ENCODE assay signal across 8 cellular contexts in genomic region chr3:9946112-9947024, GRCh38. TPM values are rescaled to one million over a fixed set of nuclear protein-coding genes. Genes with fewer than 3 reads are reported as not detected.
DNase-seq lines count a peak whose midpoint lies in the region; ATAC-seq, FAIRE-seq and TF ChIP-seq lines count a peak whose summit lies in the region.

No MANE protein-coding gene starts in this region.

- H3K27me3 ChIP-seq in HUES6 (ENCODE audit: control insufficient read depth, insufficient read depth, low read length), result no peaks in the 10 kb centered on the region
- no peaks in the 10 kb centered on the region for H3K27me3 ChIP-seq in osteoblast (ENCODE audit: insufficient read depth, low read length)

- no peak overlapping the region for H3K27ac Mint-ChIP-seq in activated naive CD8-positive, alpha-beta T cell treated with anti-CD3 and anti-CD28 coated beads, Interleukin-2, amount 10 ng/mL, durations not matched to agents 7 days and 5 days

- H3K4me2 ChIP-seq in osteoblast (ENCODE audit: insufficient read depth, low read length), result peak overlapping the region; percentile 94

- no peaks in the 10 kb centered on the region for H3K36me3 Mint-ChIP-seq in activated naive CD8-positive, alpha-beta T cell treated with anti-CD3 and anti-CD28 coated beads, Interleukin-2, amount 10 ng/mL, durations not matched to agents 7 days and 5 days

- no peaks in the 10 kb centered on the region for H3K9me3 Mint-ChIP-seq in activated naive CD8-positive, alpha-beta T cell treated with anti-CD3 and anti-CD28 coated beads, Interleukin-2, amount 10 ng/mL, durations not matched to agents 7 days and 5 days

- no peaks in the 10 kb centered on the region for H3K79me2 ChIP-seq in osteoblast (ENCODE audit: insufficient read depth, low read length)

- H4K20me1 ChIP-seq in osteoblast (ENCODE audit: insufficient read depth, low read length), result no peaks in the 10 kb centered on the region

- H3K4me1 Mint-ChIP-seq in activated naive CD8-positive, alpha-beta T cell treated with anti-CD3 and anti-CD28 coated beads, Interleukin-2, amount 10 ng/mL, durations not matched to agents 7 days and 5 days, result peaks cover 6% of the 10 kb centered on the region

- peak overlapping the region; percentile 93 for H2AFZ ChIP-seq in osteoblast (ENCODE audit: low read length)

- peak; percentile 91 for DNase-seq in ELR (ENCODE audit: low read depth)
- DNase-seq in SW 1271 (lab: John Stamatoyannopoulos, UW), result peak; percentile 80 to 92
- DNase-seq in activated naive CD8-positive, alpha-beta T cell treated with anti-CD3 and anti-CD28 coated beads, Interleukin-2, amount 10 ng/mL, durations not matched to agents 7 days and 5 days, result peak; percentile 85
- peak; percentile 55 to 92 (median 83) for DNase-seq in head of caudate nucleus
- DNase-seq in osteoblast (ENCODE audit: insufficient read length, low spot score, missing footprints), result peak; percentile 99
- peak; percentile 8 to 89 (median 71) for DNase-seq in substantia nigra (lab: John Stamatoyannopoulos, UW)
- DNase-seq in GM19239 (ENCODE audit: insufficient read length, low spot score), result no peak

- peak overlapping the region; percentile 79 for H3K4me3 ChIP-seq in HUES6 (ENCODE audit: low read depth, low read length)
- peak overlapping the region; percentile 84 for H3K4me3 ChIP-seq in osteoblast (ENCODE audit: insufficient read depth, low read length)

- peak overlapping the region; percentile 72 for H3K4me3 Mint-ChIP-seq in activated naive CD8-positive, alpha-beta T cell treated with anti-CD3 and anti-CD28 coated beads, Interleukin-2, amount 10 ng/mL, durations not matched to agents 7 days and 5 days

- H3K9ac ChIP-seq in HUES6 (ENCODE audit: low read length), result peak overlapping the region; percentile 73

- H3K4me1 ChIP-seq in HUES6 (ENCODE audit: control insufficient read depth, insufficient read depth, low read length) (peaks cover 1% of the 10 kb centered on the region; the same call in 1 of the 2 replicates), osteoblast (ENCODE audit: insufficient read depth, low read length) (peaks cover 16% of the 10 kb centered on the region)

- H3K27ac ChIP-seq in HUES6 (ENCODE audit: low read depth, low read length) (peak overlapping the region; percentile 26; the same call in 1 of the 2 replicates), osteoblast (ENCODE audit: low read depth, low read length) (peak overlapping the region; percentile 66), substantia nigra (ENCODE audit: low read depth, low read length, poor library complexity, severe bottlenecking) (peak overlapping the region; percentile 81)

- intact Hi-C loops in head of caudate nucleus (cut with DNase I), result loop anchor here (5.0 kb wide), 1 partner anchor 104 kb away; the partner anchor contains the start of gene RPUSD3

- FAIRE-seq in GM19239 (lab: Jason Lieb, UNC), result no peak

- peak; percentile 60 for TF ChIP-seq CTCF in osteoblast (IDR thresholded peaks at IDR 0.05; ENCODE audit: extremely low read depth, low read depth, low read length)

- POLR2A ChIA-PET in activated naive CD8-positive, alpha-beta T cell treated with anti-CD3 and anti-CD28 coated beads, Interleukin-2, amount 10 ng/mL, durations not matched to agents 7 days and 5 days (lab: Charles Lee), result interaction anchor here (1.0 to 2.0 kb wide), 4 partner anchors 12 to 41 kb away, joined by 4 to 10 read pairs (median 5); partner anchors contain the start of genes CRELD1 and EMC3

- ATAC-seq in activated naive CD8-positive, alpha-beta T cell treated with anti-CD3 and anti-CD28 coated beads, Interleukin-2, amount 10 ng/mL, durations not matched to agents 7 days and 5 days (ENCODE audit: low read depth), result peak; percentile 87

- H3K9me3 ChIP-seq in HUES6 (ENCODE audit: control insufficient read depth, insufficient read depth, low read depth, low read length) (no peaks in the 10 kb centered on the region), osteoblast (ENCODE audit: low read depth, low read length) (no peaks in the 10 kb centered on the region)

- H3K27me3 Mint-ChIP-seq in activated naive CD8-positive, alpha-beta T cell treated with anti-CD3 and anti-CD28 coated beads, Interleukin-2, amount 10 ng/mL, durations not matched to agents 7 days and 5 days, result no peaks in the 10 kb centered on the region

- H3K36me3 ChIP-seq in HUES6 (ENCODE audit: control insufficient read depth, insufficient read depth, low read length) (0 out of 2 replicates have a peak, but pooled peaks cover 11% of the 10 kb centered on the region), osteoblast (ENCODE audit: insufficient read depth, low read length) (peaks cover 4% of the 10 kb centered on the region)

RNA-seq across cellular contexts. Expression of gene PRRT3, which starts 5.8 kb away (rescaled TPM):
- 1 to 10 TPM; 5.3 to 5.9 TPM for total RNA-seq in activated naive CD8-positive, alpha-beta T cell treated with anti-CD3 and anti-CD28 coated beads, Interleukin-2, amount 10 ng/mL, durations not matched to agents 7 days and 5 days
- 3.5 and 4.3 TPM in 2 replicates for total RNA-seq in osteoblast

RNA-seq across cellular contexts. Expression of gene CRELD1, which starts 12.7 kb away (rescaled TPM):
- total RNA-seq in activated naive CD8-positive, alpha-beta T cell treated with anti-CD3 and anti-CD28 coated beads, Interleukin-2, amount 10 ng/mL, durations not matched to agents 7 days and 5 days, result 10 to 100 TPM; 26.2 to 29.3 TPM
- total RNA-seq in osteoblast, result 7.6 and 10.3 TPM in 2 replicates

RNA-seq across cellular contexts. Expression of gene IL17RC, which starts 29.5 kb away (rescaled TPM):
- total RNA-seq in activated naive CD8-positive, alpha-beta T cell treated with anti-CD3 and anti-CD28 coated beads, Interleukin-2, amount 10 ng/mL, durations not matched to agents 7 days and 5 days, result under 1 TPM in 1 of 2 experiments, not detected in 1; 0.22 TPM
- total RNA-seq in osteoblast, result 42.1 and 47.0 TPM in 2 replicates

RNA-seq across cellular contexts. Expression of gene EMC3, which starts 40.3 kb away (rescaled TPM):
- 10 to 100 TPM; 42.0 to 49.8 TPM for total RNA-seq in activated naive CD8-positive, alpha-beta T cell treated with anti-CD3 and anti-CD28 coated beads, Interleukin-2, amount 10 ng/mL, durations not matched to agents 7 days and 5 days
- 55.7 and 58.3 TPM in 2 replicates for total RNA-seq in osteoblast

RNA-seq across cellular contexts. Expression of gene IL17RE, which starts 43.7 kb away (rescaled TPM):
- total RNA-seq in activated naive CD8-positive, alpha-beta T cell treated with anti-CD3 and anti-CD28 coated beads, Interleukin-2, amount 10 ng/mL, durations not matched to agents 7 days and 5 days, result 1 to 10 TPM in 1 of 2 experiments, under 1 TPM in 1; 0.94 to 1.1 TPM
- total RNA-seq in osteoblast, result 0.29 and 0.72 TPM in 2 replicates

Comparison
In these comparisons a context has a peak if more than half of its experiments do, and no peak if none do; other contexts are left out.
1. H3K27ac ChIP-seq: peak in every context shown above with its lines; median percentile 81 in substantia nigra; 66 in osteoblast; 26 in HUES6.
2. RNA of gene IL17RC, which starts 29.5 kb away (total RNA-seq): 42.1 to 47.0 TPM in osteoblast; 0.22 TPM in activated naive CD8-positive, alpha-beta T cell treated with anti-CD3 and anti-CD28 coated beads, Interleukin-2, amount 10 ng/mL, durations not matched to agents 7 days and 5 days; every median in the first group is over 10 times any median in the second.